In genomic region chr18:63267990-63268721, GRCh38 we compare ENCODE assay signal across 11 cellular contexts. TPM values are rescaled to one million over a fixed set of nuclear protein-coding genes. Genes with fewer than 3 reads are reported as not detected.
A peak's percentile ranks its signal among the peaks of the same experiment; 100 is the strongest.
DNase-seq lines count a peak whose midpoint lies in the region; FAIRE-seq and TF ChIP-seq lines count a peak whose summit lies in the region.
"Had no signal": no experiment of that assay in that cellular context is flagged by ENCODE, and none has a peak within 500 bp of the region (broad histone marks: within the 10 kb centered on the region; RNA-seq: fewer than 3 reads in every experiment).

No MANE protein-coding gene starts in this region.

- H3K27ac ChIP-seq in Karpas-422 (ENCODE audit: low read length) = no peak overlapping the region

- peaks cover 23% of the 10 kb centered on the region for H3K36me3 ChIP-seq in Karpas-422 (ENCODE audit: insufficient read depth, low read length)

- H3K4me2 ChIP-seq in Karpas-422 (ENCODE audit: low read depth, low read length, poor library complexity, severe bottlenecking) = no peak overlapping the region

- peaks cover 4% of the 10 kb centered on the region; the same call in 1 of the 2 replicates for H3K4me1 ChIP-seq in Karpas-422 (ENCODE audit: low read length)

- no peak overlapping the region for H3K4me3 ChIP-seq in Karpas-422 (ENCODE audit: low read length)

- H3K9me2 ChIP-seq in Karpas-422 (replicated peaks; ENCODE audit: insufficient read depth, low read length) = no peaks in the 10 kb centered on the region

- TF ChIP-seq CTCF in GM20000 (IDR thresholded peaks at IDR 0.05; ENCODE audit: extremely low read depth, missing control alignments) = no peak

- no peaks in the 10 kb centered on the region for H3K27me3 ChIP-seq in Karpas-422 (ENCODE audit: low read length)

- no peaks in the 10 kb centered on the region for H3K9me3 ChIP-seq in Karpas-422 (ENCODE audit: low read length)

- H3K9ac ChIP-seq in Karpas-422 (ENCODE audit: low read length) = no peak overlapping the region

- no peak for FAIRE-seq in RCC 7860 (lab: Jason Lieb, UNC)
- FAIRE-seq: colon had no signal

- H2AFZ ChIP-seq in Karpas-422 (ENCODE audit: low read length) = no peak overlapping the region

- peaks cover 98% of the 10 kb centered on the region for H3K79me2 ChIP-seq in Karpas-422 (ENCODE audit: low read length)

- H4K20me1 ChIP-seq in Karpas-422 (ENCODE audit: insufficient read depth, low read depth, low read length) = peaks cover 25% of the 10 kb centered on the region

- peak; percentile 12 for DNase-seq in EH (ENCODE audit: low read depth)
- DNase-seq in GM20000 (ENCODE audit: low spot score) = peak; percentile 21
- peak; percentile 12 for DNase-seq in RCC 7860 (ENCODE audit: low spot score)
- DNase-seq in kidney tubule cell (ENCODE audit: low spot score) = peak; percentile 87
- DNase-seq in SK-N-DZ (ENCODE audit: low spot score) = no peak
- DNase-seq in Karpas-422 = no peak
- no peak for DNase-seq in CD1c-positive myeloid dendritic cell (ENCODE audit: extremely low spot score)
- DNase-seq in NCI-H446 (lab: John Stamatoyannopoulos, UW) = no peak
- DNase-seq: hippocampal formation, NCI-H1436 had no signal

RNA-seq across cellular contexts. Expression of gene BCL2, which starts 51.4 kb away (rescaled TPM):
- 16.1 and 17.4 TPM in 2 replicates for polyA plus RNA-seq in SK-N-DZ (2014; cell fraction: cytosol; rRNA removed)
- polyA plus RNA-seq in SK-N-DZ (2014; cell fraction: nucleus; rRNA removed) = 6.6 and 7.0 TPM in 2 replicates
- total RNA-seq in Karpas-422 (2014; rRNA removed; shearing (Covaris generic); ENCODE audit: low replicate concordance) = 263 and 271 TPM in 2 replicates

Comparison
In these comparisons a context has a peak if more than half of its experiments do, and no peak if none do; other contexts are left out.
1. DNase-seq: peak in EH (single experiment), GM20000 (single experiment), RCC 7860 (single experiment) and kidney tubule cell (single experiment); none in SK-N-DZ (single experiment), Karpas-422 (single experiment), CD1c-positive myeloid dendritic cell (single experiment) and NCI-H446 (0 of 2).